In genomic region chr11:57482782-57483569, GRCh38 we compare ENCODE assay signal across 1 cellular context.
TF ChIP-seq lines count a peak whose summit lies in the region.

No MANE protein-coding gene starts in this region.

TF ChIP-seq in A549, 52 proteins besides CTCF, POLR2A, EP300 and RAD21 (continued from another document):
- TF ChIP-seq USF2 (IDR thresholded peaks at IDR 0.05) (peak; percentile 32; the same call in 1 of the 2 replicates), NPAS2 (CRISPR knock-in tag; IDR thresholded peaks at IDR 0.05; ENCODE audit: borderline replicate concordance) (peak; percentile 37; the same call in 1 of the 2 replicates), KDM1A (IDR thresholded peaks at IDR 0.05; ENCODE audit: low read depth) (no peak), ELK1 (IDR thresholded peaks at IDR 0.05; ENCODE audit: low read depth, low read length) (no peak), NFE2L2 (conservative IDR thresholded peaks at IDR 0.05; ENCODE audit: low read length) (no peak), RFX5 (IDR thresholded peaks at IDR 0.05) (no peak), RNF2 (IDR thresholded peaks at IDR 0.05; ENCODE audit: borderline replicate concordance, low read depth) (no peak), SMC3 (IDR thresholded peaks at IDR 0.05) (peak; percentile 79), BHLHE40 (IDR thresholded peaks at IDR 0.05; ENCODE audit: low read depth, low read length) (peak; percentile 26; the same call in 1 of the 2 replicates), MYC (IDR thresholded peaks at IDR 0.05; ENCODE audit: borderline replicate concordance, low read length) (peak; percentile 96)
